In genomic region chr13:34826432-34826831, GRCh38 we compare ENCODE assay signal across 29 cellular contexts.
"Had no signal": no experiment of that assay in that cellular context is flagged by ENCODE, and none has a peak within 500 bp of the region (broad histone marks: within the 10 kb centered on the region; RNA-seq: fewer than 3 reads in every experiment).

No MANE protein-coding gene starts in this region.

- FAIRE-seq: TTC549 had no signal

- ATAC-seq: activated CD4-positive, CD25-positive, alpha-beta regulatory T cell treated with anti-CD3 and anti-CD28 coated beads, Interleukin-2, amount 50 U/mL, for 24 hours; activated CD8-positive, alpha-beta memory T cell treated with anti-CD3 and anti-CD28 coated beads, Interleukin-2, amount 10 ng/mL, durations not matched to agents 7 days and 5 days; Panc1; WTC11 had no signal

- H3K9ac ChIP-seq: SK-N-SH had no signal

- H3K36me3 ChIP-seq: cardiac muscle cell, SJCRH30 had no signal

- H3K9me2 ChIP-seq: SK-N-SH had no signal

- H3K4me1 ChIP-seq: SJCRH30 had no signal

- H3K4me3 ChIP-seq: cardiac muscle cell, SJCRH30 had no signal

- DNase-seq: activated CD4-positive, alpha-beta memory T cell treated with anti-CD3 and anti-CD28 coated beads, Interleukin-2, amount 10 ng/mL, durations not matched to agents 7 days and 5 days; activated CD4-positive, alpha-beta T cell treated with anti-CD3 and anti-CD28 coated beads for 4 hours; activated CD4-positive, alpha-beta T cell treated with anti-CD3 and anti-CD28 coated beads, Interleukin-2, amount 50 U/mL, for 1 hour; activated CD8-positive, alpha-beta memory T cell treated with anti-CD3 and anti-CD28 coated beads for 24 hours; activated CD8-positive, alpha-beta memory T cell treated with anti-CD3 and anti-CD28 coated beads, Interleukin-2, amount 10 ng/mL, durations not matched to agents 7 days and 5 days; activated CD8-positive, alpha-beta memory T cell treated with anti-CD3 and anti-CD28 coated beads, Interleukin-2, amount 50 U/mL, for 48 hours; activated effector memory CD4-positive, alpha-beta T cell treated with Interleukin-2 at 50 U/mL for 16 hours; activated naive CD4-positive, alpha-beta T cell treated with anti-CD3 and anti-CD28 coated beads, Interleukin-2, amount 10 ng/mL, durations not matched to agents 7 days and 5 days; activated T-cell treated with anti-CD3 and anti-CD28 coated beads, Interleukin-2, amount 50 U/mL, for 48 hours; amniotic stem cell; aorta; NCI-H1105; NCI-H1417 treated with DMSO at 0.1 percent for 48 hours; NCI-H187 treated with DMSO at 0.1 percent for 48 hours; NCI-H2081; NCI-H2171 treated with DMSO at 0.1 percent for 48 hours; NCI-H2227 treated with DMSO at 0.1 percent for 48 hours; NCI-H446; NCI-H510A treated with DMSO at 0.1 percent for 48 hours; NCI-H526 treated with DMSO at 0.1 percent for 48 hours; NCI-H774; SHP77; SJCRH30; SK-N-SH had no signal

- H3K27ac ChIP-seq: cardiac muscle cell, SJCRH30 had no signal

- H3K9me3 ChIP-seq: SJCRH30, SK-N-SH had no signal

- H3K4me2 ChIP-seq: SK-N-SH had no signal

- H3K27me3 ChIP-seq: cardiac muscle cell, SJCRH30 had no signal
